ENCODE assay signal across 12 cellular contexts in the genomic region with DNA sequence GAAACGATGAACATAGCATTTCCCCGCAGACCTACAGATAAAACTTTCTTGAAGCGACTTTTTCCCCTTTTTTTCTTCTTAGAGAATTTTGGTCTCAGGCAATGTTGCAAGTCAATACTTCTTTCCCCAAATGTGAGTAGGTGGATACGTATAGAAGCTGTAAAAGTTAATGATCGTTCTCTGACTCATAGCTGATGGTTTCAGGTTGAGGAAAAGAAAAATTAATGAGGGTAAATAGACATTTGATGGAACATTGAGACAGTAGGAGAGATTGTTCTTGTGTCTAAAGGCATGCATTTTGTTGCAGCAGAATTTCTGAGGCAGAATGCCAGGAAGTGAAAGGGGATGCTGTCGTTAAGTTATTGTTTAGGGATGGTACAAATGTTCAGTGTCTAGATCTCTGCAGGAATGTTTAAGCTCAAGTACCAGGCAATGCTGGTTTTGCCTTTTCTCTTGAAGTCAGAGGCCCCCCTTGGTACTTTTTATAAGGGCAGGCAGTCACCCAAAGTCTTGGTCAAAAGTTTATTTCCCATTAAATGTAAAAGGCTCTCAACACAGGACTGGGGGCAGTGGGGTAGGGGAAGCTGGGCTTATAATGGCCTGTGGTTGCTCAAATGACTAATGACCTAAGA. TPM values are rescaled to one million over a fixed set of nuclear protein-coding genes. Genes with fewer than 3 reads are reported as not detected.
DNase-seq lines count a peak whose midpoint lies in the region; ATAC-seq and TF ChIP-seq lines count a peak whose summit lies in the region.
"Had no signal": no experiment of that assay in that cellular context is flagged by ENCODE, and none has a peak within 500 bp of the region (broad histone marks: within the 10 kb centered on the region; RNA-seq: fewer than 3 reads in every experiment).

No MANE protein-coding gene starts in this region.

- 74 to 77% methylated on average over 5 to 6 of the region's 6 CpGs for WGBS in endodermal cell (ENCODE audit: insufficient coverage in 1 of 2, insufficient read length in 1 of 2), 2 experiments

- peak overlapping the region; percentile 99 for H3K4me3 Mint-ChIP-seq in endodermal cell
- H3K4me3 Mint-ChIP-seq: activated CD4-positive, alpha-beta T cell treated with anti-CD3 and anti-CD28 coated beads, Interleukin-2, amount 10 ng/mL, durations not matched to agents 24 days and 14 days; activated naive CD4-positive, alpha-beta T cell treated with anti-CD3 and anti-CD28 coated beads, Interleukin-2, amount 50 U/mL, for 24 hours; effector memory CD8-positive, alpha-beta T cell had no signal

- no peaks in the 10 kb centered on the region for H3K9me3 Mint-ChIP-seq in endodermal cell
- H3K9me3 Mint-ChIP-seq: activated CD4-positive, alpha-beta T cell treated with anti-CD3 and anti-CD28 coated beads, Interleukin-2, amount 10 ng/mL, durations not matched to agents 24 days and 14 days; activated naive CD4-positive, alpha-beta T cell treated with anti-CD3 and anti-CD28 coated beads, Interleukin-2, amount 50 U/mL, for 24 hours; effector memory CD8-positive, alpha-beta T cell had no signal

- ATAC-seq in upper lobe of right lung (no peak), GM21367 (IDR thresholded peaks at IDR 0.05; ENCODE audit: unreplicated experiment) (no peak)
- ATAC-seq: effector memory CD8-positive, alpha-beta T cell; Right ventricle myocardium inferior had no signal

- H3K36me3 Mint-ChIP-seq in endodermal cell (ENCODE audit: low read depth) = peaks cover 39% of the 10 kb centered on the region

- no peak overlapping the region for H3K27ac ChIP-seq in endodermal cell (ENCODE audit: low read depth, low read length)
- H3K27ac ChIP-seq in upper lobe of right lung = no peak overlapping the region

- H3K9ac ChIP-seq in endodermal cell (ENCODE audit: extremely low read depth, low read length, poor library complexity, severe bottlenecking) = no peak overlapping the region

- TF ChIP-seq CTCF in endodermal cell (conservative IDR thresholded peaks at IDR 0.05) (no peak), upper lobe of right lung (IDR thresholded peaks at IDR 0.05) (no peak)

- H3K4me1 ChIP-seq in endodermal cell (ENCODE audit: control insufficient read depth, insufficient read depth, low read length) (peaks cover 43% of the 10 kb centered on the region), upper lobe of right lung (peaks cover 36% of the 10 kb centered on the region)

- H3K27me3 ChIP-seq in endodermal cell (ENCODE audit: control insufficient read depth, insufficient read depth, low read length, poor library complexity, severe bottlenecking) (no peaks in the 10 kb centered on the region), upper lobe of right lung (no peaks in the 10 kb centered on the region)

- DNase-seq in Caki2 (ENCODE audit: low read depth) (peak; percentile 80), NOMO-1 treated with DMSO at 0.1 percent for 48 hours (lab: John Stamatoyannopoulos, UW; ENCODE audit: unreplicated experiment) (peak; percentile 51), endodermal cell (no peak), myocyte (ENCODE audit: low read depth) (peak; percentile 12), upper lobe of right lung (no peak), NCI-H345 treated with DMSO at 0.1 percent for 48 hours (lab: John Stamatoyannopoulos, UW; ENCODE audit: unreplicated experiment) (no peak), NCI-H748 (lab: John Stamatoyannopoulos, UW; ENCODE audit: unreplicated experiment) (no peak)
- DNase-seq: activated CD4-positive, alpha-beta T cell treated with anti-CD3 and anti-CD28 coated beads, Interleukin-2, amount 10 ng/mL, durations not matched to agents 24 days and 14 days; effector memory CD8-positive, alpha-beta T cell had no signal

- H3K36me3 ChIP-seq in endodermal cell (ENCODE audit: control insufficient read depth, insufficient read depth, low read length) = peaks cover 45% of the 10 kb centered on the region
- H3K36me3 ChIP-seq in upper lobe of right lung = no peaks in the 10 kb centered on the region

- intact Hi-C loops in upper lobe of right lung (cut with DNase I) = no loop called here

- H3K27ac Mint-ChIP-seq in endodermal cell = peak overlapping the region; percentile 89
- H3K27ac Mint-ChIP-seq: activated CD4-positive, alpha-beta T cell treated with anti-CD3 and anti-CD28 coated beads, Interleukin-2, amount 10 ng/mL, durations not matched to agents 24 days and 14 days; activated naive CD4-positive, alpha-beta T cell treated with anti-CD3 and anti-CD28 coated beads, Interleukin-2, amount 50 U/mL, for 24 hours; effector memory CD8-positive, alpha-beta T cell had no signal

- H3K9me3 ChIP-seq in endodermal cell (ENCODE audit: control insufficient read depth, low read length) = no peaks in the 10 kb centered on the region
- no peaks in the 10 kb centered on the region for H3K9me3 ChIP-seq in upper lobe of right lung

- H3K4me3 ChIP-seq in endodermal cell (ENCODE audit: low read length) (peak overlapping the region; percentile 92), upper lobe of right lung (no peak overlapping the region)

- H3K4me1 Mint-ChIP-seq in endodermal cell = peaks cover 79% of the 10 kb centered on the region
- H3K4me1 Mint-ChIP-seq: activated CD4-positive, alpha-beta T cell treated with anti-CD3 and anti-CD28 coated beads, Interleukin-2, amount 10 ng/mL, durations not matched to agents 24 days and 14 days had no signal

- in situ Hi-C loops in Caki2 (cut with HindIII; ENCODE audit: low pct_unique_long_range_greater_than_20kb, low sequenced_read_pairs) = no loop called here

- H3K27me3 Mint-ChIP-seq in endodermal cell (ENCODE audit: insufficient read depth) = no peaks in the 10 kb centered on the region
- H3K27me3 Mint-ChIP-seq: effector memory CD8-positive, alpha-beta T cell had no signal

RNA-seq across cellular contexts. Expression of gene TCF7L2, which starts 9.3 kb away (rescaled TPM):
- 0.47 TPM in 1 of 2 replicates, not detected in the other for total RNA-seq in Caki2 (2014; rRNA removed; shearing (Covaris generic); ENCODE audit: low replicate concordance)
- total RNA-seq in endodermal cell (100 to 1,000 TPM in 1 of 2 donors, 10 to 100 TPM in 1; 73.2 to 105 TPM), myocyte (1.4 and 2.4 TPM in 2 replicates), upper lobe of right lung (47.4 TPM)
- 29.9 TPM for polyA plus RNA-seq in endodermal cell (2013, experiment 1 of 2)
- 29.0 TPM for polyA plus RNA-seq in endodermal cell (2013, experiment 2 of 2)
- polyA plus RNA-seq in myocyte (2012) = 17.2 TPM

Comparison
In these comparisons a context has a peak if more than half of its experiments do, and no peak if none do; other contexts are left out.
1. DNase-seq: peak in Caki2 (single experiment), NOMO-1 treated with DMSO at 0.1 percent for 48 hours (single experiment) and myocyte (single experiment); none in endodermal cell (single experiment), upper lobe of right lung (single experiment), NCI-H345 treated with DMSO at 0.1 percent for 48 hours (single experiment) and NCI-H748 (single experiment).
2. RNA of gene TCF7L2, which starts 9.3 kb away (total RNA-seq): 73.2 to 105 TPM in endodermal cell and 47.4 TPM in upper lobe of right lung (single experiment); 1.4 to 2.4 TPM in myocyte and 0.47 TPM in Caki2; every median in the first group is over 10 times any median in the second.